ENCODE assay signal across 8 cellular contexts in the genomic region with DNA sequence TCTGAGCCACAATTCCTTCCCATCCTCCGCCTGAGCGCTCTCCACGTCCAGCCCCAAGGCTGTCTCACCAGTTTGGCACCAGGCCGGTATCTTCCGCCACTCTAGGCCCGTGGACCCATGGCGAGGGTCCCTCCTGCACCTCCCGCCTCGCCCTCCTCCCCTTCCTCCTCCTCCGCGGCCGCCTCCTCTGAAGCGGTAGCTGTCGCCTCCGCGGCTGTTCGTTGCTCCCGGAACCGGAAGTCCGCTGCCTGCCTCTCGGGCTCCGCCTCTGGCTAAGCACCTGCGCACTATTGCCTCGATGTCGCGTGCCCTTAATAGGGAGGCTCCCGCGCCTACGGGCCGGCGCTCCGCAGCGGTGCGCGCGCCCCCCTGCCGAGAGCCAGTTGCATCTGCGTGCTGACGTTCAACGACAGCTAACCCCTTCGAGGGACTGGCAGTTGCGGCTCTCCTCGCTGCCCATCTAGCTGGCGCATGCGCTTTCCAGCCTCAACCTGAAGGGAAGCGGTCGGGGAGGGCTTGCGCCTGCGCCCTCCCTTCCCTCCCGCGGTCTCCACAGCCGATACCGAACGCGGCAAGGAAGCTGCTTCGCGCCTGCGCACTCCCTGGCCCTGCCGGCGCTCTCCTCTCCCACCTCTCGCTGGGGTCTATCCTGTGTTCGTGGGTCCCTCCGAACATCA. TPM values are rescaled to one million over a fixed set of nuclear protein-coding genes. Genes with fewer than 3 reads are reported as not detected.
DNase-seq lines count a peak whose midpoint lies in the region; ATAC-seq and TF ChIP-seq lines count a peak whose summit lies in the region.

TSS of gene MBD1 (minus strand) at position 229 of the 677 bp plus-strand sequence. CDS start 1,531 bp downstream, outside the sequence.

- ATAC-seq in GM18873 (IDR thresholded peaks at IDR 0.05; ENCODE audit: low FRiP score, unreplicated experiment), result peak; percentile 84
- peak; percentile 83 for ATAC-seq in HG03139 (IDR thresholded peaks at IDR 0.05; ENCODE audit: unreplicated experiment)

- peak within 1 kb of the TSS; percentile 98 for H3K9ac ChIP-seq in mammary epithelial cell (ENCODE audit: insufficient read depth, low read length)

- H3K36me3 ChIP-seq in WERI-Rb-1 (peaks cover 71% of the 10 kb centered on the region), mammary epithelial cell (ENCODE audit: insufficient read depth, low read length) (peaks cover 23% of the 10 kb centered on the region)

- DNase-seq in AG04450 (ENCODE audit: low read depth, low spot score) (peak; percentile 97), NCI-H2227 (lab: John Stamatoyannopoulos, UW; ENCODE audit: unreplicated experiment) (peak; percentile 99), WERI-Rb-1 (peak; percentile 99), mammary epithelial cell (peak; percentile 98)

- H3K9me3 ChIP-seq in AG04450 (ENCODE audit: control insufficient read depth, insufficient read depth, low read length) (no peaks in the 10 kb centered on the region; the same call in 1 of the 2 replicates), WERI-Rb-1 (ENCODE audit: severe bottlenecking) (no peaks in the 10 kb centered on the region), mammary epithelial cell (replicated peaks; ENCODE audit: insufficient read depth, low read length) (no peaks in the 10 kb centered on the region), iPS-18c (ENCODE audit: control insufficient read depth, insufficient read depth, low read length) (no peaks in the 10 kb centered on the region)

- CTCF ChIA-PET in AG04450 (lab: Charles Lee), result interaction anchor here (1.3 to 1.8 kb wide), 3 partner anchors 11 to 76 kb away, joined by 4 to 11 read pairs (median 8); no protein-coding TSS in a partner anchor
- CTCF ChIA-PET in mammary epithelial cell (lab: Charles Lee; ENCODE audit: low non-redundant PET), result interaction anchor here (0.5 to 0.6 kb wide), 3 partner anchors 19 to 601 kb away, joined by 3 to 5 read pairs (median 3); no protein-coding TSS in a partner anchor

- H2AFZ ChIP-seq in mammary epithelial cell (ENCODE audit: low read depth, low read length), result peak within 1 kb of the TSS; percentile 92

- peaks cover 69% of the 10 kb centered on the region for H3K79me2 ChIP-seq in mammary epithelial cell (ENCODE audit: insufficient read depth, low read length)

- peak within 1 kb of the TSS; percentile 92 for H3K4me2 ChIP-seq in mammary epithelial cell (ENCODE audit: insufficient read depth, low read depth, low read length)

- POLR2A ChIA-PET in AG04450 (lab: Yijun Ruan, JAX), result interaction anchor here (0.7 to 1.1 kb wide), 5 partner anchors 10 to 93 kb away, joined by 3 to 11 read pairs (median 3); partner anchors contain the start of genes CFAP53 and SKA1

- H3K4me3 ChIP-seq in AG04450 (ENCODE audit: low read depth, low read length) (peak within 1 kb of the TSS; percentile 98), WERI-Rb-1 (ENCODE audit: low read depth, low read length) (peak within 1 kb of the TSS; percentile 79), mammary epithelial cell (replicated peaks in 1 of 3; ENCODE audit: insufficient read depth in 1 of 3, low read depth in 2 of 3, low read length in 3 of 3) (peak within 1 kb of the TSS; percentile 81 to 100 (median 98)), iPS-18c (ENCODE audit: insufficient read depth, low read depth, low read length) (peak within 1 kb of the TSS; percentile 99), skin epidermis (peak within 1 kb of the TSS; percentile 60 to 98 (median 77))

- dilution Hi-C loops in mammary epithelial cell (cut with HindIII; ENCODE audit: low sequenced_read_pairs), result no loop called here

- 3% methylated on average over 15 of the region's 63 CpGs for WGBS in mammary epithelial cell (ENCODE audit: low coverage, missing lambda C conversion rate)

- TF ChIP-seq CTCF in AG04450 (IDR thresholded peaks at IDR 0.05; ENCODE audit: low read depth, low read length) (peak; percentile 34; the same call in 1 of the 2 replicates), WERI-Rb-1 (IDR thresholded peaks at IDR 0.05; ENCODE audit: low read depth, low read length) (peak; percentile 49), mammary epithelial cell (conservative IDR thresholded peaks at IDR 0.05 in 1 of 2, IDR thresholded peaks at IDR 0.05 in 1 of 2; ENCODE audit: extremely low read depth in 1 of 2, insufficient read depth in 1 of 2, low read depth in 1 of 2, low read length in 2 of 2) (peak in 1 of 2 donors; percentile 26)

- peaks cover 57% of the 10 kb centered on the region for H3K4me1 ChIP-seq in mammary epithelial cell (ENCODE audit: insufficient read depth, low read length)

- H3K27me3 ChIP-seq in AG04450 (ENCODE audit: control insufficient read depth, insufficient read depth, low read length) (no peaks in the 10 kb centered on the region), WERI-Rb-1 (ENCODE audit: insufficient read depth, low read depth, severe bottlenecking) (no peaks in the 10 kb centered on the region), mammary epithelial cell (ENCODE audit: insufficient read depth, low read length) (no peaks in the 10 kb centered on the region)

- in situ Hi-C loops in mammary epithelial cell (cut with MboI; ENCODE audit: low sequenced_read_pairs in 2 of 2), result no loop called here

- no peaks in the 10 kb centered on the region for H4K20me1 ChIP-seq in mammary epithelial cell (ENCODE audit: insufficient read depth, low read length)

- H3K27ac ChIP-seq in AG04450 (ENCODE audit: low read depth, low read length) (peak within 1 kb of the TSS; percentile 91), WERI-Rb-1 (peak within 1 kb of the TSS; percentile 82), mammary epithelial cell (ENCODE audit: insufficient read depth, low read depth, low read length) (peak within 1 kb of the TSS; percentile 86), skin epidermis (peak within 1 kb of the TSS; percentile 45 to 96 (median 91))

- BruUV-seq in mammary epithelial cell (replicated peaks; lab: Mats Ljungman, UMichigan), result no TSS peak

- intact Hi-C loops in mammary epithelial cell (cut with micrococcal nuclease), result loop anchor here (1.0 kb wide), 3 partner anchors 27 to 76 kb away; no protein-coding TSS in a partner anchor

RNA-seq across cellular contexts. Expression of gene MBD1, which starts in this region (rescaled TPM):
- polyA plus RNA-seq in AG04450 (2011; rRNA removed), result 35.3 and 39.5 TPM in 2 replicates
- polyA minus RNA-seq in AG04450 (2011; rRNA and poly(A)+ RNA removed), result 39.2 and 51.3 TPM in 2 replicates
- 100 to 1,000 TPM; 102 to 196 TPM for total RNA-seq in mammary epithelial cell
- polyA plus RNA-seq in mammary epithelial cell, result 83.4 TPM
- 81.4 TPM for polyA minus RNA-seq in mammary epithelial cell

Comparison
In these comparisons a context has a peak if more than half of its experiments do, and no peak if none do; other contexts are left out.
1. Peak in every context shown above with its lines: DNase-seq, ATAC-seq, H3K4me3 ChIP-seq and H3K27ac ChIP-seq.